Comparison of ENCODE assay signal across 16 cellular contexts in genomic region chr14:61125314-61126082, GRCh38.
A peak's percentile ranks its signal among the peaks of the same experiment; 100 is the strongest.
DNase-seq lines count a peak whose midpoint lies in the region; FAIRE-seq and TF ChIP-seq lines count a peak whose summit lies in the region.
"Had no signal": no experiment of that assay in that cellular context is flagged by ENCODE, and none has a peak within 500 bp of the region (broad histone marks: within the 10 kb centered on the region; RNA-seq: fewer than 3 reads in every experiment).

No MANE protein-coding gene starts in this region.

- TF ChIP-seq CTCF in bronchial epithelial cell (IDR thresholded peaks at IDR 0.05; ENCODE audit: insufficient read depth, low read length, severe bottlenecking): no peak
- TF ChIP-seq CTCF in osteoblast (IDR thresholded peaks at IDR 0.05; ENCODE audit: extremely low read depth, low read depth, low read length): no peak
- no peak for TF ChIP-seq CTCF in progenitor cell of endocrine pancreas (IDR thresholded peaks at IDR 0.05; ENCODE audit: unreplicated experiment)

- H3K27ac ChIP-seq in osteoblast (ENCODE audit: low read depth, low read length): no peak overlapping the region

- no peaks in the 10 kb centered on the region for H3K79me2 ChIP-seq in osteoblast (ENCODE audit: insufficient read depth, low read length)

- H3K36me3 ChIP-seq in bronchial epithelial cell (ENCODE audit: control insufficient read depth, insufficient read depth, low read length) (no peaks in the 10 kb centered on the region), osteoblast (ENCODE audit: insufficient read depth, low read length) (no peaks in the 10 kb centered on the region)
- H3K36me3 ChIP-seq: tibial nerve had no signal

- peak overlapping the region; percentile 43 for H3K4me2 ChIP-seq in osteoblast (ENCODE audit: insufficient read depth, low read length)

- H3K4me3 Mint-ChIP-seq in progenitor cell of endocrine pancreas (ENCODE audit: low read depth): no peak overlapping the region
- H3K4me3 Mint-ChIP-seq: activated naive CD4-positive, alpha-beta T cell treated with anti-CD3 and anti-CD28 coated beads, Interleukin-2, amount 10 ng/mL, durations not matched to agents 7 days and 5 days; CD14-positive monocyte; endodermal cell had no signal

- peaks cover 6% of the 10 kb centered on the region for H3K27me3 Mint-ChIP-seq in progenitor cell of endocrine pancreas

- peak overlapping the region; percentile 68 for H2AFZ ChIP-seq in osteoblast (ENCODE audit: low read length)

- H3K27me3 ChIP-seq in bronchial epithelial cell (ENCODE audit: control insufficient read depth, insufficient read depth, low read length) (no peaks in the 10 kb centered on the region), osteoblast (ENCODE audit: insufficient read depth, low read length) (no peaks in the 10 kb centered on the region)
- H3K27me3 ChIP-seq: tibial nerve had no signal

- no peaks in the 10 kb centered on the region for H3K9me3 ChIP-seq in osteoblast (ENCODE audit: low read depth, low read length)
- H3K9me3 ChIP-seq: tibial nerve had no signal

- H3K4me1 ChIP-seq in osteoblast (ENCODE audit: insufficient read depth, low read length): peaks cover 4% of the 10 kb centered on the region

- DNase-seq in DMS79 (lab: John Stamatoyannopoulos, UW) (peak; percentile 92), NCI-H2107 (lab: John Stamatoyannopoulos, UW) (peak; percentile 67), bronchial epithelial cell (ENCODE audit: low read depth) (peak; percentile 56), osteoblast (ENCODE audit: insufficient read length, low spot score, missing footprints) (no peak), progenitor cell of endocrine pancreas (ENCODE audit: low spot score, unreplicated experiment) (no peak), germinal center (ENCODE audit: low spot score) (no peak), mucosa of gallbladder (ENCODE audit: low spot score) (no peak), AG08396 (ENCODE audit: low spot score) (no peak)
- DNase-seq: activated CD4-positive, CD25-positive, alpha-beta regulatory T cell; activated naive CD4-positive, alpha-beta T cell treated with anti-CD3 and anti-CD28 coated beads, Interleukin-2, amount 10 ng/mL, durations not matched to agents 7 days and 5 days; endodermal cell; islet precursor cell; NCI-H446; PC-3 had no signal

- H3K4me3 ChIP-seq in bronchial epithelial cell (ENCODE audit: low read depth, low read length) (no peak overlapping the region), osteoblast (ENCODE audit: insufficient read depth, low read length) (no peak overlapping the region)
- H3K4me3 ChIP-seq: tibial nerve had no signal

- peaks cover 11% of the 10 kb centered on the region for H3K4me1 Mint-ChIP-seq in progenitor cell of endocrine pancreas (ENCODE audit: low read depth)

- H4K20me1 ChIP-seq in osteoblast (ENCODE audit: insufficient read depth, low read length): no peaks in the 10 kb centered on the region

- no peak overlapping the region for H3K27ac Mint-ChIP-seq in progenitor cell of endocrine pancreas
- H3K27ac Mint-ChIP-seq: activated naive CD4-positive, alpha-beta T cell treated with anti-CD3 and anti-CD28 coated beads, Interleukin-2, amount 10 ng/mL, durations not matched to agents 7 days and 5 days; endodermal cell had no signal

- FAIRE-seq in bronchial epithelial cell (lab: Jason Lieb, UNC): no peak

- peaks cover 4% of the 10 kb centered on the region for H3K9me3 Mint-ChIP-seq in progenitor cell of endocrine pancreas (ENCODE audit: low read depth)
- H3K9me3 Mint-ChIP-seq: activated naive CD4-positive, alpha-beta T cell treated with anti-CD3 and anti-CD28 coated beads, Interleukin-2, amount 10 ng/mL, durations not matched to agents 7 days and 5 days had no signal

- no peaks in the 10 kb centered on the region for H3K36me3 Mint-ChIP-seq in progenitor cell of endocrine pancreas (ENCODE audit: insufficient read depth)
- H3K36me3 Mint-ChIP-seq: activated naive CD4-positive, alpha-beta T cell treated with anti-CD3 and anti-CD28 coated beads, Interleukin-2, amount 10 ng/mL, durations not matched to agents 7 days and 5 days had no signal

Comparison
In these comparisons a context has a peak if more than half of its experiments do, and no peak if none do; other contexts are left out.
1. DNase-seq: peak in DMS79 (single experiment), NCI-H2107 (single experiment) and bronchial epithelial cell (single experiment); none in osteoblast (single experiment), progenitor cell of endocrine pancreas (single experiment), germinal center (single experiment), mucosa of gallbladder (single experiment) and AG08396 (single experiment).